Comparison of ENCODE assay signal across 8 cellular contexts in genomic region chr16:21790506-21790905, GRCh38.
A peak's percentile ranks its signal among the peaks of the same experiment; 100 is the strongest.
DNase-seq lines count a peak whose midpoint lies in the region; ATAC-seq and TF ChIP-seq lines count a peak whose summit lies in the region.
"Not testable (repeated sequence)": the region's sequence is repeated elsewhere in the genome, so short reads cannot be mapped to it uniquely, and the experiment has no call there.

No MANE protein-coding gene starts in this region.

- H3K4me2 ChIP-seq in PC-9: not testable (repeated sequence)

- CTCF ChIA-PET in Calu3 (lab: Charles Lee); PC-9 (lab: Charles Lee): not testable (repeated sequence)

- POLR2A ChIA-PET in PC-9 (lab: Charles Lee; ENCODE audit: unreplicated experiment): not testable (repeated sequence)

- H3K9me3 Mint-ChIP-seq in Calu3 (ENCODE audit: low read depth, unreplicated experiment); activated T-helper 17 cell treated with anti-CD3 and anti-CD28 coated beads, Interleukin-2, amount 50 U/mL, for 72 hours; memory B cell: not testable (repeated sequence)

- H3K79me2 ChIP-seq in PC-9 (ENCODE audit: low read depth): not testable (repeated sequence)

- H3K36me3 ChIP-seq in PC-9 (ENCODE audit: low read depth): not testable (repeated sequence)

- not testable (repeated sequence) for H2AFZ ChIP-seq in PC-9

- intact Hi-C loops in Calu3 (cut with micrococcal nuclease; ENCODE audit: unreplicated experiment); PC-9 (cut with micrococcal nuclease; ENCODE audit: unreplicated experiment); Right ventricle myocardium inferior (cut with DNase I): not testable (repeated sequence)

- not testable (repeated sequence) for TF ChIP-seq CTCF in Calu3 (IDR thresholded peaks at IDR 0.05; ENCODE audit: unreplicated experiment); PC-9 (conservative IDR thresholded peaks at IDR 0.05)

- peak overlapping the region; percentile 47 for H3K27ac Mint-ChIP-seq in Calu3 (ENCODE audit: unreplicated experiment)
- H3K27ac Mint-ChIP-seq in activated T-helper 17 cell treated with anti-CD3 and anti-CD28 coated beads, Interleukin-2, amount 50 U/mL, for 72 hours; memory B cell: not testable (repeated sequence)

- ATAC-seq in GM21576 (IDR thresholded peaks at IDR 0.05; ENCODE audit: unreplicated experiment) (peak; percentile 55), HG03139 (IDR thresholded peaks at IDR 0.05; ENCODE audit: unreplicated experiment) (peak; percentile 55), Right ventricle myocardium inferior (peak; percentile 64), memory B cell (ENCODE audit: low read depth) (peak; percentile 79)
- peak; percentile 99 for ATAC-seq in activated T-helper 17 cell treated with anti-CD3 and anti-CD28 coated beads, Interleukin-2, amount 50 U/mL, for 72 hours (replicated peaks)
- peak; percentile 86 for ATAC-seq in stimulated activated naive CD8-positive, alpha-beta T cell treated with anti-CD3 and anti-CD28 coated beads, Interleukin-15, Interleukin-2, amounts not matched to agents 100 U/mL and 50 U/mL, for 24 hours

- H3K27me3 Mint-ChIP-seq in Calu3 (ENCODE audit: unreplicated experiment); activated T-helper 17 cell treated with anti-CD3 and anti-CD28 coated beads, Interleukin-2, amount 50 U/mL, for 72 hours; memory B cell: not testable (repeated sequence)

- H3K27me3 ChIP-seq in PC-9 (ENCODE audit: insufficient read depth, low read depth): not testable (repeated sequence)

- DNase-seq in Calu3: peak; percentile 8
- not testable (repeated sequence) for DNase-seq in PC-9; Right ventricle myocardium inferior (ENCODE audit: missing footprints); memory B cell (ENCODE audit: low spot score in 2 of 2); stimulated activated naive CD8-positive, alpha-beta T cell treated with anti-CD3 and anti-CD28 coated beads, Interleukin-15, Interleukin-2, amounts not matched to agents 100 U/mL and 50 U/mL, for 24 hours

- H3K4me3 ChIP-seq in PC-9: not testable (repeated sequence)

- peak overlapping the region; percentile 77 for H3K27ac ChIP-seq in PC-9

- not testable (repeated sequence) for H3K4me3 Mint-ChIP-seq in Calu3 (ENCODE audit: low read depth, unreplicated experiment); activated T-helper 17 cell treated with anti-CD3 and anti-CD28 coated beads, Interleukin-2, amount 50 U/mL, for 72 hours; memory B cell

- not testable (repeated sequence) for H3K9me2 ChIP-seq in PC-9 (ENCODE audit: insufficient read depth)

- H3K9me3 ChIP-seq in PC-9 (ENCODE audit: insufficient read depth, low read depth): not testable (repeated sequence)

- not testable (repeated sequence) for H4K20me1 ChIP-seq in PC-9 (ENCODE audit: insufficient read depth)

- H3F3A ChIP-seq in PC-9 (ENCODE audit: insufficient read depth, low read depth): not testable (repeated sequence)

- H3K4me1 ChIP-seq in PC-9 (replicated peaks; ENCODE audit: insufficient read depth): not testable (repeated sequence)

- H3K4me1 Mint-ChIP-seq in Calu3 (ENCODE audit: low read depth, unreplicated experiment); activated T-helper 17 cell treated with anti-CD3 and anti-CD28 coated beads, Interleukin-2, amount 50 U/mL, for 72 hours; memory B cell: not testable (repeated sequence)

- not testable (repeated sequence) for BruUV-seq in Calu3 (replicated peaks; lab: Mats Ljungman, UMichigan); PC-9 (replicated peaks; lab: Mats Ljungman, UMichigan)

- not testable (repeated sequence) for H3K36me3 Mint-ChIP-seq in Calu3 (ENCODE audit: insufficient read depth, unreplicated experiment); activated T-helper 17 cell treated with anti-CD3 and anti-CD28 coated beads, Interleukin-2, amount 50 U/mL, for 72 hours (ENCODE audit: low read depth); memory B cell
